14 cellular contexts compared by ENCODE assay signal in the genomic region with DNA sequence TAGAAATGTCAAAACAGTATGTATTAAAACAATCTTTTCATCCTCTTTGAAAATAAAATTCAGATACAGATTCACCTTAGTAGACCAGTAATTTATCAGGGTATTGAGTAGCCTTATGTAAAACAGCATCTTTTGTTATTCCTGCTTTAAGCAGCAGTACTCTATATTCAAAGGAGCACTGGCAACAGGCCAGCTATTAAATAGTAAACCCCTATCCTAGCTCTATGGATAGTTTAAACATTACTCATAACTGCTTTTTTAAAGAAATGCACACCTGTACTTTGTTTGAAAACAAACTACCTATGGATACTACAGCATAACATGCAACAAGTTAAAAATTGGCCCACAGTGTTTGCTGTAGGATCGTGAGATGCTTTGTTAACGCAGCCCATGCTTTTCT. TPM values are rescaled to one million over a fixed set of nuclear protein-coding genes. Genes with fewer than 3 reads are reported as not detected.
DNase-seq lines count a peak whose midpoint lies in the region; ATAC-seq, FAIRE-seq and TF ChIP-seq lines count a peak whose summit lies in the region.
"Not testable (repeated sequence)": the region's sequence is repeated elsewhere in the genome, so short reads cannot be mapped to it uniquely, and the experiment has no call there.
"Had no signal": no experiment of that assay in that cellular context is flagged by ENCODE, and none has a peak within 500 bp of the region (broad histone marks: within the 10 kb centered on the region; RNA-seq: fewer than 3 reads in every experiment).

No MANE protein-coding gene starts in this region.

- peak; percentile 47 for FAIRE-seq in HepG2 (lab: Jason Lieb, UNC)

- H3K9me3 ChIP-seq in RWPE2 (ENCODE audit: severe bottlenecking); HepG2 (ENCODE audit: low read length): not testable (repeated sequence)

- intact Hi-C loops in HepG2 (cut with micrococcal nuclease; ENCODE audit: unreplicated experiment): not testable (repeated sequence)

- ATAC-seq in RWPE2 (ENCODE audit: low read depth): peak; percentile 87
- ATAC-seq in HepG2: not testable (repeated sequence)

- POLR2A ChIA-PET in HepG2 (lab: Yijun Ruan, JAX): not testable (repeated sequence)

- not testable (repeated sequence) for H3K27me3 ChIP-seq in RWPE2 (ENCODE audit: insufficient read depth, poor library complexity, severe bottlenecking); HepG2 (ENCODE audit: control insufficient read depth in 1 of 2, insufficient read depth in 2 of 2, low read length in 2 of 2)

- H3K4me1 ChIP-seq in RWPE2 (ENCODE audit: insufficient read depth, poor library complexity, severe bottlenecking); HepG2 (ENCODE audit: insufficient read depth, low read length): not testable (repeated sequence)

- not testable (repeated sequence) for H3K9ac ChIP-seq in HepG2 (ENCODE audit: insufficient read depth, low read depth, low read length)

- WGBS in HepG2 (ENCODE audit: low lambda C conversion rate): 0% methylated on average over 2 of the region's 2 CpGs

- not testable (repeated sequence) for H3K79me2 ChIP-seq in HepG2 (ENCODE audit: insufficient read depth, low read length)

- not testable (repeated sequence) for TF ChIP-seq EP300 in Ishikawa (IDR thresholded peaks at IDR 0.05; ENCODE audit: borderline replicate concordance); HepG2 (IDR thresholded peaks at IDR 0.05; ENCODE audit: low read depth in 2 of 2, low read length in 2 of 2); HepG2 (CRISPR knock-in tag; IDR thresholded peaks at IDR 0.05; ENCODE audit: borderline replicate concordance)

- not testable (repeated sequence) for TF ChIP-seq RAD21 in Ishikawa (IDR thresholded peaks at IDR 0.05; ENCODE audit: low read depth); HepG2 (CRISPR knock-in tag; IDR thresholded peaks at IDR 0.05)

- CTCF ChIA-PET in HepG2 (lab: Yijun Ruan, JAX; ENCODE audit: low intra/inter-chr PET ratio, low total read pairs): not testable (repeated sequence)

- not testable (repeated sequence) for H4K20me1 ChIP-seq in HepG2 (ENCODE audit: insufficient read depth, low read length)

- DNase-seq in DMS53 (lab: John Stamatoyannopoulos, UW) (peak; percentile 57), NCI-H146 (lab: John Stamatoyannopoulos, UW) (peak; percentile 26), NCI-H345 treated with DMSO at 0.1 percent for 48 hours (lab: John Stamatoyannopoulos, UW; ENCODE audit: unreplicated experiment) (peak; percentile 35), glomerular visceral epithelial cell (ENCODE audit: extremely low spot score) (peak; percentile 8)
- DNase-seq in RWPE2 (ENCODE audit: low spot score); HepG2 (ENCODE audit: low spot score): not testable (repeated sequence)

- not testable (repeated sequence) for TF ChIP-seq POLR2A in HepG2 (IDR thresholded peaks at IDR 0.05; ENCODE audit: insufficient read depth in 1 of 2, low read depth in 2 of 2, low read length in 2 of 2)

- BruUV-seq in HepG2 (replicated peaks; lab: Mats Ljungman, UMichigan): not testable (repeated sequence)

- H3K36me3 ChIP-seq in RWPE2 (ENCODE audit: low read depth); HepG2 (replicated peaks in 1 of 2; ENCODE audit: control insufficient read depth in 1 of 2, insufficient read depth in 2 of 2, low read length in 2 of 2): not testable (repeated sequence)

- H3K4me3 ChIP-seq in RWPE2 (ENCODE audit: severe bottlenecking); HepG2 (replicated peaks in 1 of 3; ENCODE audit: insufficient read depth in 1 of 3, low read depth in 2 of 3, low read length in 3 of 3): not testable (repeated sequence)

- not testable (repeated sequence) for H2AFZ ChIP-seq in HepG2 (ENCODE audit: low read length)

- TF ChIP-seq CTCF in RWPE2 (IDR thresholded peaks at IDR 0.05; ENCODE audit: poor library complexity, severe bottlenecking); HepG2 (CRISPR knock-in tag; IDR thresholded peaks at IDR 0.05): not testable (repeated sequence)

- H3K4me2 ChIP-seq in HepG2 (ENCODE audit: low read depth, low read length): not testable (repeated sequence)

- H3K27ac ChIP-seq in RWPE2 (ENCODE audit: poor library complexity, severe bottlenecking); HepG2 (ENCODE audit: extremely low read length, insufficient read depth, low read length): not testable (repeated sequence)

- in situ Hi-C loops in HepG2 (cut with HindIII; ENCODE audit: extremely low pct_ligation_motif_present, low pct_unique_long_range_greater_than_20kb): not testable (repeated sequence)

TF ChIP-seq in Ishikawa, 13 proteins besides CTCF, POLR2A, EP300 and RAD21:
- 0 out of 2 replicates have a peak, but pooled peaks have one; percentile 27 for TF ChIP-seq NFIC (IDR thresholded peaks at IDR 0.05)

RNA-seq across cellular contexts. Expression of gene TBX20, which starts 53.7 kb away (rescaled TPM):
- total RNA-seq in HepG2 (2016; rRNA removed; fragmentation: Illumina TruSeq; extraction: Trizol): not detected in 2 replicates
- total RNA-seq in HepG2 (2016; cell fraction: cytosol; rRNA removed; fragmentation: Illumina TruSeq; extraction: Trizol; ENCODE audit: low read depth): not detected in 2 replicates
- not detected in 2 replicates for total RNA-seq in HepG2 (2016; cell fraction: insoluble cytoplasmic fraction; rRNA removed; fragmentation: Illumina TruSeq; extraction: Trizol)
- not detected in 2 replicates for total RNA-seq in HepG2 (2016; cell fraction: membrane; rRNA removed; fragmentation: Illumina TruSeq; extraction: Trizol)
- not detected in 2 replicates for total RNA-seq in HepG2 (2016; cell fraction: nucleus; rRNA removed; fragmentation: Illumina TruSeq; extraction: Trizol)
- not detected in 2 replicates for polyA plus RNA-seq in HepG2 (2011; rRNA removed)
- not detected in 2 replicates for polyA plus RNA-seq in HepG2 (2011; cell fraction: cytosol; rRNA removed)
- polyA plus RNA-seq in HepG2 (2011; cell fraction: nucleus; rRNA removed): not detected in 2 replicates
- not detected in 2 replicates for polyA plus RNA-seq in HepG2 (2012)
- polyA plus RNA-seq in HepG2 (2016; cell fraction: cytosol; fragmentation: Illumina TruSeq; extraction: Trizol; ENCODE audit: low read depth): not detected in 2 replicates
- polyA plus RNA-seq in HepG2 (2016; cell fraction: insoluble cytoplasmic fraction; fragmentation: Illumina TruSeq; extraction: Trizol; ENCODE audit: low read depth): not detected in 2 replicates
- polyA plus RNA-seq in HepG2 (2016; cell fraction: membrane; fragmentation: Illumina TruSeq; extraction: Trizol; ENCODE audit: low read depth): not detected in 2 replicates
- polyA plus RNA-seq in HepG2 (2016; cell fraction: nucleus; fragmentation: Illumina TruSeq; extraction: Trizol; ENCODE audit: insufficient read depth, low read depth): not detected in 2 replicates
- polyA minus RNA-seq in HepG2 (2011; rRNA and poly(A)+ RNA removed; ENCODE audit: low replicate concordance): 48.1 TPM in 1 of 2 replicates, not detected in the other
- polyA minus RNA-seq in HepG2 (2011; cell fraction: cytosol; rRNA and poly(A)+ RNA removed): not detected in 2 replicates
- polyA minus RNA-seq in HepG2 (2011; cell fraction: nucleus; rRNA and poly(A)+ RNA removed): 0.26 TPM in 1 of 2 replicates, not detected in the other
- total RNA-seq: CD8-positive, alpha-beta T cell; GM23248; H9; HT-29 had no signal
- polyA plus RNA-seq: BJ, CD14-positive monocyte, GM23248, IgD-negative memory B cell had no signal
